In genomic region chr13:99361197-99361596, GRCh38 we compare ENCODE assay signal across 19 cellular contexts. TPM values are rescaled to one million over a fixed set of nuclear protein-coding genes. Genes with fewer than 3 reads are reported as not detected.
DNase-seq lines count a peak whose midpoint lies in the region; FAIRE-seq and TF ChIP-seq lines count a peak whose summit lies in the region.
"Had no signal": no experiment of that assay in that cellular context is flagged by ENCODE, and none has a peak within 500 bp of the region (broad histone marks: within the 10 kb centered on the region; RNA-seq: fewer than 3 reads in every experiment).

No MANE protein-coding gene starts in this region.

- H3K36me3 ChIP-seq in endothelial cell of umbilical vein (ENCODE audit: control insufficient read depth in 2 of 2, extremely low read depth in 1 of 2, insufficient read depth in 2 of 2, low read length in 2 of 2) (no peaks in the 10 kb centered on the region), thymus (ENCODE audit: control insufficient read depth, insufficient read depth) (no peaks in the 10 kb centered on the region)

- H3K9me1 ChIP-seq in endothelial cell of umbilical vein (replicated peaks; ENCODE audit: control insufficient read depth, extremely low read depth, insufficient read depth, low read length): no peaks in the 10 kb centered on the region

- BruUV-seq in endothelial cell of umbilical vein (replicated peaks; lab: Mats Ljungman, UMichigan): no TSS peak

- no peaks in the 10 kb centered on the region for H3K27me3 Mint-ChIP-seq in activated naive CD4-positive, alpha-beta T cell treated with anti-CD3 and anti-CD28 coated beads, Interleukin-2, amount 10 ng/mL, durations not matched to agents 7 days and 5 days
- H3K27me3 Mint-ChIP-seq in activated CD4-positive, alpha-beta memory T cell treated with anti-CD3 and anti-CD28 coated beads, Interleukin-2, amount 10 ng/mL, durations not matched to agents 7 days and 5 days: no peaks in the 10 kb centered on the region

- no peak for FAIRE-seq in endothelial cell of umbilical vein (lab: Jason Lieb, UNC)
- FAIRE-seq: islet of Langerhans, urothelium cell line had no signal

- H3K4me3 ChIP-seq in endothelial cell of umbilical vein (replicated peaks in 1 of 3; ENCODE audit: insufficient read depth in 1 of 3, low read depth in 1 of 3, low read length in 3 of 3) (no peak overlapping the region), thymus (ENCODE audit: low read length) (no peak overlapping the region)
- H3K4me3 ChIP-seq: heart right ventricle, SK-N-MC had no signal

- no peak for TF ChIP-seq CTCF in endothelial cell of umbilical vein (IDR thresholded peaks at IDR 0.05; ENCODE audit: extremely low read depth in 1 of 2, insufficient read depth in 1 of 2, low read depth in 1 of 2, low read length in 2 of 2)

- H3K9me3 ChIP-seq in endothelial cell of umbilical vein (replicated peaks; ENCODE audit: control insufficient read depth, insufficient read depth, low read length) (no peaks in the 10 kb centered on the region), thymus (ENCODE audit: control insufficient read depth) (no peaks in the 10 kb centered on the region)
- H3K9me3 ChIP-seq: heart right ventricle had no signal

- H3K36me3 Mint-ChIP-seq in activated naive CD4-positive, alpha-beta T cell treated with anti-CD3 and anti-CD28 coated beads, Interleukin-2, amount 10 ng/mL, durations not matched to agents 7 days and 5 days: peaks cover 69% of the 10 kb centered on the region
- H3K36me3 Mint-ChIP-seq in activated CD4-positive, alpha-beta memory T cell treated with anti-CD3 and anti-CD28 coated beads, Interleukin-2, amount 10 ng/mL, durations not matched to agents 7 days and 5 days (ENCODE audit: low read depth): peaks cover 62% of the 10 kb centered on the region

- H3K9me3 Mint-ChIP-seq in activated naive CD4-positive, alpha-beta T cell treated with anti-CD3 and anti-CD28 coated beads, Interleukin-2, amount 10 ng/mL, durations not matched to agents 7 days and 5 days: no peaks in the 10 kb centered on the region
- no peaks in the 10 kb centered on the region for H3K9me3 Mint-ChIP-seq in activated CD4-positive, alpha-beta memory T cell treated with anti-CD3 and anti-CD28 coated beads, Interleukin-2, amount 10 ng/mL, durations not matched to agents 7 days and 5 days
- H3K9me3 Mint-ChIP-seq: H9 had no signal

- H3K9ac ChIP-seq in endothelial cell of umbilical vein (replicated peaks; ENCODE audit: extremely low read depth, insufficient read depth, low read length): no peak overlapping the region

- dilution Hi-C loops in endothelial cell of umbilical vein (cut with MboI; ENCODE audit: extremely low pct_ligation_motif_present, low sequenced_read_pairs): no loop called here

- peak overlapping the region; percentile 99 for H3K27ac Mint-ChIP-seq in activated naive CD4-positive, alpha-beta T cell treated with anti-CD3 and anti-CD28 coated beads, Interleukin-2, amount 10 ng/mL, durations not matched to agents 7 days and 5 days
- H3K27ac Mint-ChIP-seq in activated CD4-positive, alpha-beta memory T cell treated with anti-CD3 and anti-CD28 coated beads, Interleukin-2, amount 10 ng/mL, durations not matched to agents 7 days and 5 days: peak overlapping the region; percentile 94

- no peak for DNase-seq in activated naive CD4-positive, alpha-beta T cell treated with anti-CD3 and anti-CD28 coated beads, Interleukin-2, amount 10 ng/mL, durations not matched to agents 7 days and 5 days
- no peak for DNase-seq in activated naive CD4-positive, alpha-beta T cell (lab: John Stamatoyannopoulos, UW)
- DNase-seq in activated CD4-positive, alpha-beta memory T cell treated with anti-CD3 and anti-CD28 coated beads, Interleukin-2, amount 10 ng/mL, durations not matched to agents 7 days and 5 days: no peak
- DNase-seq in endothelial cell of umbilical vein (ENCODE audit: low read depth, low spot score) (peak; percentile 11), NCI-H1092 (lab: John Stamatoyannopoulos, UW) (no peak), nucleus accumbens (lab: John Stamatoyannopoulos, UW) (no peak), NCI-H510A treated with DMSO at 0.1 percent for 48 hours (lab: John Stamatoyannopoulos, UW) (no peak)
- DNase-seq: activated CD4-positive, alpha-beta T cell treated with anti-CD3 and anti-CD28 coated beads, Interleukin-2, amount 50 U/mL, for 4 hours; EL; H9; heart right ventricle; NCI-H1417; NCI-H2171; stimulated activated naive CD4-positive, alpha-beta T cell treated with Interleukin-2 at 50 U/mL for 16 hours had no signal

- H3K4me3 Mint-ChIP-seq in activated naive CD4-positive, alpha-beta T cell treated with anti-CD3 and anti-CD28 coated beads, Interleukin-2, amount 10 ng/mL, durations not matched to agents 7 days and 5 days: peak overlapping the region; percentile 59
- H3K4me3 Mint-ChIP-seq in activated CD4-positive, alpha-beta memory T cell treated with anti-CD3 and anti-CD28 coated beads, Interleukin-2, amount 10 ng/mL, durations not matched to agents 7 days and 5 days: peak overlapping the region; percentile 53
- H3K4me3 Mint-ChIP-seq: H9 had no signal

- H2AFZ ChIP-seq in endothelial cell of umbilical vein (ENCODE audit: low read depth, low read length): no peak overlapping the region

- POLR2A ChIA-PET in activated CD4-positive, alpha-beta memory T cell treated with anti-CD3 and anti-CD28 coated beads, Interleukin-2, amount 10 ng/mL, durations not matched to agents 7 days and 5 days (lab: Charles Lee): interaction anchor here (0.6 to 12.9 kb wide), 14 partner anchors 9 to 86 kb away, joined by 3 to 349 read pairs (median 4); partner anchors contain the start of gene GPR183
- POLR2A ChIA-PET in endothelial cell of umbilical vein (lab: Charles Lee): no interaction called here

- H3K4me1 ChIP-seq in endothelial cell of umbilical vein (ENCODE audit: control insufficient read depth, extremely low read depth, insufficient read depth, low read length) (peaks cover 18% of the 10 kb centered on the region), thymus (ENCODE audit: control insufficient read depth, insufficient read depth, low read length) (peaks cover 33% of the 10 kb centered on the region)

- 9% methylated on average over 3 of the region's 3 CpGs for WGBS in thymus

- H4K20me1 ChIP-seq in endothelial cell of umbilical vein (replicated peaks; ENCODE audit: control insufficient read depth, extremely low read depth, insufficient read depth, low read length): no peaks in the 10 kb centered on the region

- CTCF ChIA-PET in activated naive CD4-positive, alpha-beta T cell treated with anti-CD3 and anti-CD28 coated beads, Interleukin-2, amount 10 ng/mL, durations not matched to agents 7 days and 5 days (lab: Charles Lee): interaction anchor here (1.3 to 2.6 kb wide), 4 partner anchors 20 to 92 kb away, joined by 4 to 9 read pairs (median 6); no protein-coding TSS in a partner anchor
- CTCF ChIA-PET in activated CD4-positive, alpha-beta memory T cell treated with anti-CD3 and anti-CD28 coated beads, Interleukin-2, amount 10 ng/mL, durations not matched to agents 7 days and 5 days (lab: Charles Lee): interaction anchor here (0.8 to 1.3 kb wide), 2 partner anchors 20 to 92 kb away, joined by 5 read pairs; no protein-coding TSS in a partner anchor
- CTCF ChIA-PET in endothelial cell of umbilical vein (lab: Charles Lee): no interaction called here

- TF ChIP-seq POLR2A in endothelial cell of umbilical vein (IDR thresholded peaks at IDR 0.05; ENCODE audit: low read depth, low read length): no peak

- H3K27ac ChIP-seq in endothelial cell of umbilical vein (ENCODE audit: insufficient read depth, low read depth, low read length): no peak overlapping the region
- H3K27ac ChIP-seq in thymus (ENCODE audit: low read depth): peak overlapping the region; percentile 61
- H3K27ac ChIP-seq: SK-N-MC had no signal

- no peaks in the 10 kb centered on the region for H3K27me3 ChIP-seq in endothelial cell of umbilical vein (ENCODE audit: control insufficient read depth in 2 of 2, insufficient read depth in 2 of 2, low read length in 2 of 2)
- H3K27me3 ChIP-seq in thymus (ENCODE audit: control insufficient read depth, insufficient read depth): no peaks in the 10 kb centered on the region
- H3K27me3 ChIP-seq: heart right ventricle had no signal

- H3K79me2 ChIP-seq in endothelial cell of umbilical vein (ENCODE audit: control insufficient read depth, insufficient read depth, low read length): no peaks in the 10 kb centered on the region

- intact Hi-C loops in endothelial cell of umbilical vein (cut with micrococcal nuclease): no loop called here

- H3K4me2 ChIP-seq in endothelial cell of umbilical vein (ENCODE audit: insufficient read depth, low read length): no peak overlapping the region

- H3K4me1 Mint-ChIP-seq in activated naive CD4-positive, alpha-beta T cell treated with anti-CD3 and anti-CD28 coated beads, Interleukin-2, amount 10 ng/mL, durations not matched to agents 7 days and 5 days: peaks cover 90% of the 10 kb centered on the region
- H3K4me1 Mint-ChIP-seq in activated CD4-positive, alpha-beta memory T cell treated with anti-CD3 and anti-CD28 coated beads, Interleukin-2, amount 10 ng/mL, durations not matched to agents 7 days and 5 days: peaks cover 86% of the 10 kb centered on the region

TF ChIP-seq in endothelial cell of umbilical vein, 7 proteins besides CTCF, POLR2A, EP300 and RAD21:
- no peak for TF ChIP-seq FOS (IDR thresholded peaks at IDR 0.05; ENCODE audit: borderline replicate concordance, insufficient read depth, low read length)
- TF ChIP-seq EZH2 (IDR thresholded peaks at IDR 0.05; ENCODE audit: borderline replicate concordance, low read depth, low read length, severe bottlenecking): no peak

RNA-seq across cellular contexts. Expression of gene GPR183, which starts 54.0 kb away (rescaled TPM):
- total RNA-seq in activated CD4-positive, alpha-beta memory T cell treated with anti-CD3 and anti-CD28 coated beads, Interleukin-2, amount 10 ng/mL, durations not matched to agents 7 days and 5 days: 10 to 100 TPM; 43.7 to 46.2 TPM
- total RNA-seq in endothelial cell of umbilical vein: not detected in 2 replicates
- 0.14 and 0.23 TPM in 2 replicates for polyA plus RNA-seq in endothelial cell of umbilical vein
- 0.27 and 0.72 TPM in 2 replicates for polyA plus RNA-seq in endothelial cell of umbilical vein (2011; cell fraction: cytosol; rRNA removed)
- 0.33 and 0.67 TPM in 2 replicates for polyA plus RNA-seq in endothelial cell of umbilical vein (2011; cell fraction: nucleus; rRNA removed)
- polyA plus RNA-seq in endothelial cell of umbilical vein (2012): 0.15 and 0.16 TPM in 2 replicates
- 0.38 TPM in 1 of 2 replicates, not detected in the other for polyA minus RNA-seq in endothelial cell of umbilical vein
- polyA minus RNA-seq in endothelial cell of umbilical vein (2011; cell fraction: cytosol; rRNA and poly(A)+ RNA removed): not detected
- 0.67 and 0.72 TPM in 2 replicates for polyA minus RNA-seq in endothelial cell of umbilical vein (2011; cell fraction: nucleus; rRNA and poly(A)+ RNA removed)
- 33.0 TPM for polyA plus RNA-seq in thymus
- total RNA-seq: H9, renal cortical epithelial cell had no signal

Comparison
In these comparisons a context has a peak if more than half of its experiments do, and no peak if none do; other contexts are left out.
1. RNA of gene GPR183, which starts 54.0 kb away (total RNA-seq): 43.7 to 46.2 TPM in activated CD4-positive, alpha-beta memory T cell treated with anti-CD3 and anti-CD28 coated beads, Interleukin-2, amount 10 ng/mL, durations not matched to agents 7 days and 5 days; not detected in endothelial cell of umbilical vein; every median in the first group is over 10 times any median in the second.